ENCODE assay signal across 18 cellular contexts in genomic region chr11:95456704-95457491, GRCh38.
DNase-seq lines count a peak whose midpoint lies in the region; ATAC-seq and TF ChIP-seq lines count a peak whose summit lies in the region.
"Had no signal": no experiment of that assay in that cellular context is flagged by ENCODE, and none has a peak within 500 bp of the region (broad histone marks: within the 10 kb centered on the region; RNA-seq: fewer than 3 reads in every experiment).

No MANE protein-coding gene starts in this region.

- H3K27ac ChIP-seq in left ventricle myocardium inferior (replicated peaks), result no peak overlapping the region
- H3K27ac ChIP-seq: C4-2B, PC-9 had no signal

- H3K27me3 ChIP-seq in left ventricle myocardium inferior (ENCODE audit: low read depth), result no peaks in the 10 kb centered on the region

- H3K36me3 ChIP-seq in left ventricle myocardium inferior, result no peaks in the 10 kb centered on the region

- DNase-seq in AG10803 (ENCODE audit: low read depth) (peak; percentile 11), NCI-H226 (peak; percentile 19), choroid plexus epithelial cell (ENCODE audit: low read depth) (peak; percentile 45), lung microvascular endothelial cell (ENCODE audit: low read depth in 2 of 2) (peak; percentile 24 to 26), OCI-M1 (lab: John Stamatoyannopoulos, UW) (no peak), GM13977 (ENCODE audit: low spot score) (no peak), left ventricle myocardium inferior (no peak)
- DNase-seq: 8988T, Caco-2, DMS79 treated with DMSO at 0.1 percent for 48 hours, H7, NCI-H1436 treated with DMSO at 0.1 percent for 48 hours, NCI-H2081 treated with DMSO at 0.1 percent for 48 hours, NCI-H345, NCI-H526 treated with DMSO at 0.1 percent for 48 hours, PC-9 had no signal

- in situ Hi-C loops in GM13977 (cut with MboI; ENCODE audit: low pct_unique_long_range_greater_than_20kb, low sequenced_read_pairs, unreplicated experiment), result no loop called here

- intact Hi-C loops in left ventricle myocardium inferior (cut with micrococcal nuclease), result no loop called here

- no peak for ATAC-seq in HG03520 (IDR thresholded peaks at IDR 0.05; ENCODE audit: unreplicated experiment)

- H3K4me1 ChIP-seq in left ventricle myocardium inferior, result peaks cover 30% of the 10 kb centered on the region
- H3K4me1 ChIP-seq: Caco-2 had no signal

- no peak overlapping the region for H3K4me3 ChIP-seq in AG10803 (ENCODE audit: low read length)
- no peak overlapping the region for H3K4me3 ChIP-seq in choroid plexus epithelial cell (ENCODE audit: low read depth, low read length)
- H3K4me3 ChIP-seq in left ventricle myocardium inferior, result no peak overlapping the region
- H3K4me3 ChIP-seq: PC-9 had no signal

- peaks cover 3% of the 10 kb centered on the region for H3K9me3 ChIP-seq in left ventricle myocardium inferior (replicated peaks)
- H3K9me3 ChIP-seq: Caco-2 had no signal

- no peak for TF ChIP-seq CTCF in AG10803 (conservative IDR thresholded peaks at IDR 0.05; ENCODE audit: low read length)
- TF ChIP-seq CTCF in choroid plexus epithelial cell (conservative IDR thresholded peaks at IDR 0.05; ENCODE audit: low read depth, low read length), result peak; percentile 1
- no peak for TF ChIP-seq CTCF in GM13977 (IDR thresholded peaks at IDR 0.05; ENCODE audit: extremely low read depth, insufficient read depth, missing control alignments)
- TF ChIP-seq CTCF in left ventricle myocardium inferior (IDR thresholded peaks at IDR 0.05; ENCODE audit: borderline replicate concordance), result no peak

Comparison
In these comparisons a context has a peak if more than half of its experiments do, and no peak if none do; other contexts are left out.
1. DNase-seq: peak in AG10803 (single experiment), NCI-H226 (single experiment), choroid plexus epithelial cell (single experiment) and lung microvascular endothelial cell (2 of 2); none in OCI-M1 (single experiment), GM13977 (single experiment) and left ventricle myocardium inferior (single experiment).